ENCODE assay signal across 8 cellular contexts in the genomic region with DNA sequence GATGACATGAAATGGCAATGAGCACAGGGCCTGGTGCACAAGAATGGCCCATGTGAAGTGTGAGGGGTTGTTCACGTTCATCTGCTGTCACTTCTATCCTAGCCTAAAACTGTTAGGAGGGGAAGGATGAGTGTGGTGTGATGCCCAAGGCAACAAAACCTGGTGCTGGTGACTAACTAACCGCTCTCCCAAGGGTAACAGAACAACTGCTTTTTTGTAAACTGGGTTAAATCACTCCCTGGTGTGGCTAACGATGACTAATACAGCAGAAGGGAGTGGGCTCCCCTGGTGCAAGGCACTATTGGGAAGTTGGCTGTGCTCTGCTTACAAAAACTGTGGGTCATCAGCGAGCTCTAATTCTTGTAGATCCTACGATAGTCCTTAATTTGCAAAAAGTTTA.
DNase-seq lines count a peak whose midpoint lies in the region; ATAC-seq and TF ChIP-seq lines count a peak whose summit lies in the region.

No MANE protein-coding gene starts in this region.

- H3K4me1 Mint-ChIP-seq in T-helper 17 cell (no peaks in the 10 kb centered on the region), mesothelial cell of epicardium (peaks cover 23% of the 10 kb centered on the region)

- H3K27me3 Mint-ChIP-seq in T-helper 17 cell, result no peaks in the 10 kb centered on the region
- no peaks in the 10 kb centered on the region for H3K27me3 Mint-ChIP-seq in mesothelial cell of epicardium (ENCODE audit: low read depth)

- peak overlapping the region; percentile 42 for H3K27ac ChIP-seq in muscle layer of duodenum (ENCODE audit: low read length)

- H3K9me3 ChIP-seq in T-helper 17 cell (ENCODE audit: control insufficient read depth, low read length, poor library complexity, severe bottlenecking) (no peaks in the 10 kb centered on the region), muscle layer of duodenum (ENCODE audit: control insufficient read depth in 1 of 2, low read length in 2 of 2) (no peaks in the 10 kb centered on the region)

- H3K4me3 ChIP-seq in muscle layer of duodenum (ENCODE audit: low read depth in 1 of 2, low read length in 2 of 2), result no peak overlapping the region

- H3K4me1 ChIP-seq in muscle layer of duodenum (ENCODE audit: control insufficient read depth in 1 of 2, insufficient read depth in 2 of 2, low read length in 2 of 2), result peaks cover 0 to 3% of the 10 kb centered on the region in 2 donors

- no peaks in the 10 kb centered on the region for H3K36me3 Mint-ChIP-seq in T-helper 17 cell (ENCODE audit: low read depth)
- H3K36me3 Mint-ChIP-seq in mesothelial cell of epicardium, result no peaks in the 10 kb centered on the region

- ATAC-seq in GM18508 (IDR thresholded peaks at IDR 0.05; ENCODE audit: insufficient read depth, unreplicated experiment) (peak; percentile 31), HG02852 (IDR thresholded peaks at IDR 0.05; ENCODE audit: unreplicated experiment) (peak; percentile 28), T-helper 17 cell (peak; percentile 32)

- no peaks in the 10 kb centered on the region for H3K36me3 ChIP-seq in muscle layer of duodenum (ENCODE audit: control insufficient read depth in 1 of 2, insufficient read depth in 2 of 2, low read length in 2 of 2)

- DNase-seq in T-helper 17 cell, result no peak
- no peak for DNase-seq in mesothelial cell of epicardium (ENCODE audit: low spot score in 2 of 2, unreplicated experiment in 2 of 2)
- no peak for DNase-seq in HT-29 (ENCODE audit: low spot score)
- DNase-seq in stimulated activated CD8-positive, alpha-beta memory T cell treated with anti-CD3 and anti-CD28 coated beads, Interleukin-4, amount 100 ng/mL, for 48 hours, result no peak
- no peak for DNase-seq in inferior parietal cortex (ENCODE audit: extremely low spot score)

- no peak overlapping the region for H3K27ac Mint-ChIP-seq in T-helper 17 cell
- no peak overlapping the region for H3K27ac Mint-ChIP-seq in mesothelial cell of epicardium

- no peak overlapping the region for H3K4me3 Mint-ChIP-seq in T-helper 17 cell
- no peak overlapping the region for H3K4me3 Mint-ChIP-seq in mesothelial cell of epicardium

- no peaks in the 10 kb centered on the region for H3K27me3 ChIP-seq in muscle layer of duodenum (ENCODE audit: low read depth, low read length)

- peaks cover 14% of the 10 kb centered on the region for H3K9me3 Mint-ChIP-seq in mesothelial cell of epicardium

- TF ChIP-seq CTCF in mesothelial cell of epicardium (IDR thresholded peaks at IDR 0.05; ENCODE audit: unreplicated experiment), result no peak
